ENCODE assay signal across 11 cellular contexts in genomic region chr6:6654599-6655575, GRCh38.
A peak's percentile ranks its signal among the peaks of the same experiment; 100 is the strongest.
DNase-seq lines count a peak whose midpoint lies in the region; ATAC-seq and TF ChIP-seq lines count a peak whose summit lies in the region.
"Had no signal": no experiment of that assay in that cellular context is flagged by ENCODE, and none has a peak within 500 bp of the region (broad histone marks: within the 10 kb centered on the region; RNA-seq: fewer than 3 reads in every experiment).

No MANE protein-coding gene starts in this region.

- H3K4ac ChIP-seq in mesendoderm (ENCODE audit: low read depth, low read length) = no peak overlapping the region

- H4K5ac ChIP-seq in mesendoderm (ENCODE audit: low read length) = no peak overlapping the region

- H3K4me3 Mint-ChIP-seq in activated naive CD8-positive, alpha-beta T cell treated with anti-CD3 and anti-CD28 coated beads, Interleukin-2, amount 10 ng/mL, durations not matched to agents 7 days and 5 days = peak overlapping the region; percentile 50
- H3K4me3 Mint-ChIP-seq: B cell had no signal

- no peak overlapping the region for H2AK5ac ChIP-seq in mesendoderm (ENCODE audit: low read length)

- H3K79me1 ChIP-seq in mesendoderm (ENCODE audit: low read length) = no peaks in the 10 kb centered on the region

- no peaks in the 10 kb centered on the region for H3K9me3 ChIP-seq in BE2C
- H3K9me3 ChIP-seq: pancreas had no signal

- POLR2A ChIA-PET in activated naive CD8-positive, alpha-beta T cell treated with anti-CD3 and anti-CD28 coated beads, Interleukin-2, amount 10 ng/mL, durations not matched to agents 7 days and 5 days (lab: Charles Lee) = interaction anchor here (0.5 to 9.2 kb wide), 7 partner anchors 9 to 455 kb away, joined by 3 to 212 read pairs (median 4); partner anchors contain the start of gene LY86

- H2BK5ac ChIP-seq in mesendoderm (ENCODE audit: low read length) = no peak overlapping the region

- no peak overlapping the region for H3K9ac ChIP-seq in mesendoderm (ENCODE audit: low read length)

- no peaks in the 10 kb centered on the region for H3K27me3 Mint-ChIP-seq in activated naive CD8-positive, alpha-beta T cell treated with anti-CD3 and anti-CD28 coated beads, Interleukin-2, amount 10 ng/mL, durations not matched to agents 7 days and 5 days
- H3K27me3 Mint-ChIP-seq: B cell had no signal

- peaks cover 91% of the 10 kb centered on the region for H3K4me1 Mint-ChIP-seq in activated naive CD8-positive, alpha-beta T cell treated with anti-CD3 and anti-CD28 coated beads, Interleukin-2, amount 10 ng/mL, durations not matched to agents 7 days and 5 days

- H3K27ac Mint-ChIP-seq in activated naive CD8-positive, alpha-beta T cell treated with anti-CD3 and anti-CD28 coated beads, Interleukin-2, amount 10 ng/mL, durations not matched to agents 7 days and 5 days = peak overlapping the region; percentile 98

- ATAC-seq in Right ventricle myocardium inferior = peak; percentile 73
- ATAC-seq in activated naive CD8-positive, alpha-beta T cell treated with anti-CD3 and anti-CD28 coated beads, Interleukin-2, amount 10 ng/mL, durations not matched to agents 7 days and 5 days (ENCODE audit: low read depth) = peak; percentile 56

- no peak for TF ChIP-seq CTCF in BE2C (IDR thresholded peaks at IDR 0.05; ENCODE audit: low read depth, low read length)

- DNase-seq in Right ventricle myocardium inferior (ENCODE audit: missing footprints) = no peak
- no peak for DNase-seq in cardiac septum (ENCODE audit: low spot score)
- DNase-seq in activated naive CD8-positive, alpha-beta T cell treated with anti-CD3 and anti-CD28 coated beads, Interleukin-2, amount 10 ng/mL, durations not matched to agents 7 days and 5 days = peak; percentile 60
- no peak for DNase-seq in mesendoderm
- no peak for DNase-seq in NCI-H2227 (lab: John Stamatoyannopoulos, UW; ENCODE audit: unreplicated experiment)
- DNase-seq in BE2C = no peak
- no peak for DNase-seq in NCI-H748 (lab: John Stamatoyannopoulos, UW; ENCODE audit: unreplicated experiment)
- no peak for DNase-seq in NCI-H446 treated with DMSO at 0.1 percent for 48 hours (lab: John Stamatoyannopoulos, UW)
- DNase-seq: foreskin fibroblast, pancreas had no signal

- no CpG with 5 or more reads among the region's 16 CpGs for WGBS in mesendoderm (ENCODE audit: extremely low coverage, insufficient coverage, low lambda C conversion rate)

- H3K4me2 ChIP-seq in mesendoderm (ENCODE audit: low read length) = no peak overlapping the region

- H4K8ac ChIP-seq in mesendoderm (ENCODE audit: low read depth, low read length) = no peak overlapping the region

- H3K9me3 Mint-ChIP-seq in activated naive CD8-positive, alpha-beta T cell treated with anti-CD3 and anti-CD28 coated beads, Interleukin-2, amount 10 ng/mL, durations not matched to agents 7 days and 5 days = peaks cover 2% of the 10 kb centered on the region

- peak overlapping the region; percentile 29 for H3K23ac ChIP-seq in mesendoderm (ENCODE audit: low read length)

- H3K79me2 ChIP-seq in mesendoderm (ENCODE audit: control insufficient read depth, insufficient read depth, low read length) = no peaks in the 10 kb centered on the region

- no peaks in the 10 kb centered on the region for H3K27me3 ChIP-seq in mesendoderm (ENCODE audit: insufficient read depth, low read length, poor library complexity)
- H3K27me3 ChIP-seq in BE2C = no peaks in the 10 kb centered on the region
- H3K27me3 ChIP-seq: pancreas had no signal

- no peak overlapping the region for H2BK15ac ChIP-seq in mesendoderm (replicated peaks; ENCODE audit: low read depth)

- H3K36me3 ChIP-seq in mesendoderm (ENCODE audit: control insufficient read depth, insufficient read depth, low read length) (no peaks in the 10 kb centered on the region), BE2C (no peaks in the 10 kb centered on the region)
- H3K36me3 ChIP-seq: pancreas had no signal

- H3K18ac ChIP-seq in mesendoderm (ENCODE audit: low read length) = no peak overlapping the region

- no peak overlapping the region for H3K27ac ChIP-seq in mesendoderm (ENCODE audit: low read depth, low read length)

- H3K56ac ChIP-seq in mesendoderm (ENCODE audit: low read length) = no peak overlapping the region

- H3K4me3 ChIP-seq in mesendoderm (ENCODE audit: low read length) (no peak overlapping the region), BE2C (ENCODE audit: low read depth, low read length) (no peak overlapping the region)
- H3K4me3 ChIP-seq: pancreas had no signal

- no peaks in the 10 kb centered on the region for H3K4me1 ChIP-seq in mesendoderm (ENCODE audit: control insufficient read depth, low read depth, low read length)
- H3K4me1 ChIP-seq in BE2C = no peaks in the 10 kb centered on the region
- H3K4me1 ChIP-seq: pancreas had no signal

- H2BK120ac ChIP-seq in mesendoderm (ENCODE audit: low read depth, low read length) = no peak overlapping the region

- intact Hi-C loops in Right ventricle myocardium inferior (cut with DNase I) = no loop called here
- intact Hi-C loops in cardiac septum (cut with DNase I) = loop anchor here (2.0 kb wide), 1 partner anchor 58 kb away; no protein-coding TSS in a partner anchor

- H3K36me3 Mint-ChIP-seq in activated naive CD8-positive, alpha-beta T cell treated with anti-CD3 and anti-CD28 coated beads, Interleukin-2, amount 10 ng/mL, durations not matched to agents 7 days and 5 days = peaks cover 35% of the 10 kb centered on the region
